In the genomic region with DNA sequence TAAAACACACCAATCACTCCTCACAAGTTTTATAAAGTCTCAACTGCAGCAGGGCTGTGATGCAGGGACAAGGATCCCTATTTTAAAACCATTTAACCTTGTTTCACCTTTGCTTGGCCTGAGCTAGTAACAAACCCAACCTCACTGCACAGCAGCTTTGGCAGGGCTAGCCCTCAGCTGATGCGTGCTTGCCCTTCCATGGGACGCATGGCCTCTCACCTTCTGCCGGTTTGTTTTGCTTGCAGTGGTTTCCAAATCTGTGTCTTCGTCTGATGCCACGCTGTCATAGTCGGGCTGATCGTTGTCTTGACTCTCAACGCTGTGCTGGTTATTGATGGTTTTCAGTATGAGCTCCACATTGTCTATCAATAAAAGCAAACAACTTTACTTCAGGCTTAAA, we compare ENCODE assay signal across 15 cellular contexts. TPM values are rescaled to one million over a fixed set of nuclear protein-coding genes. Genes with fewer than 3 reads are reported as not detected.
DNase-seq lines count a peak whose midpoint lies in the region; ATAC-seq, FAIRE-seq and TF ChIP-seq lines count a peak whose summit lies in the region.
"Had no signal": no experiment of that assay in that cellular context is flagged by ENCODE, and none has a peak within 500 bp of the region (broad histone marks: within the 10 kb centered on the region; RNA-seq: fewer than 3 reads in every experiment).

No MANE protein-coding gene starts in this region.

- H3K4me1 ChIP-seq in heart right ventricle = peaks cover 3 to 56% (median 49%) of the 10 kb centered on the region in 9 donors

- H3K4me1 Mint-ChIP-seq in activated naive CD4-positive, alpha-beta T cell treated with anti-CD3 and anti-CD28 coated beads for 36 hours (ENCODE audit: low read depth) = peaks cover 11% of the 10 kb centered on the region
- peaks cover 23% of the 10 kb centered on the region for H3K4me1 Mint-ChIP-seq in activated B cell treated with CpG ODN at 0.5 μM for 24 hours
- peaks cover 22% of the 10 kb centered on the region for H3K4me1 Mint-ChIP-seq in stimulated activated effector memory CD8-positive, alpha-beta T cell treated with anti-CD3 and anti-CD28 coated beads, Interleukin-12 subunit alpha, Interleukin-12 subunit beta, amount 100 ng/mL, for 72 hours

- POLR2A ChIA-PET in activated B cell treated with CpG ODN at 0.5 μM for 24 hours (lab: Charles Lee) = interaction anchor here (0.7 kb wide), 1 partner anchor 46 kb away, joined by 3 read pairs; a partner anchor contains a TSS

- peak overlapping the region; percentile 4 for H3K27ac Mint-ChIP-seq in activated naive CD4-positive, alpha-beta T cell treated with anti-CD3 and anti-CD28 coated beads for 36 hours
- H3K27ac Mint-ChIP-seq in activated B cell treated with CpG ODN at 0.5 μM for 24 hours = peak overlapping the region; percentile 68
- peak overlapping the region; percentile 89 for H3K27ac Mint-ChIP-seq in stimulated activated effector memory CD8-positive, alpha-beta T cell treated with anti-CD3 and anti-CD28 coated beads, Interleukin-12 subunit alpha, Interleukin-12 subunit beta, amount 100 ng/mL, for 72 hours

- no peaks in the 10 kb centered on the region for H3K9me3 Mint-ChIP-seq in activated naive CD4-positive, alpha-beta T cell treated with anti-CD3 and anti-CD28 coated beads for 36 hours
- no peaks in the 10 kb centered on the region for H3K9me3 Mint-ChIP-seq in activated B cell treated with CpG ODN at 0.5 μM for 24 hours
- H3K9me3 Mint-ChIP-seq in stimulated activated effector memory CD8-positive, alpha-beta T cell treated with anti-CD3 and anti-CD28 coated beads, Interleukin-12 subunit alpha, Interleukin-12 subunit beta, amount 100 ng/mL, for 72 hours = no peaks in the 10 kb centered on the region

- no peak for ATAC-seq in activated B cell treated with CpG ODN at 0.5 μM for 24 hours (ENCODE audit: low read depth)
- ATAC-seq in heart right ventricle = peak; percentile 46 to 84 (median 74)
- no peak for ATAC-seq in stimulated activated effector memory CD8-positive, alpha-beta T cell treated with anti-CD3 and anti-CD28 coated beads, Interleukin-12 subunit alpha, Interleukin-12 subunit beta, amount 100 ng/mL, for 72 hours
- ATAC-seq in HG02678 (IDR thresholded peaks at IDR 0.05; ENCODE audit: unreplicated experiment) = no peak

- peak overlapping the region in 9 of 10 donors; percentile 65 to 83 (median 73) for H3K27ac ChIP-seq in heart right ventricle

- H3K27me3 ChIP-seq in heart right ventricle = no peaks in the 10 kb centered on the region

- H3K9me3 ChIP-seq in heart right ventricle = no peaks in the 10 kb centered on the region

- no peak for DNase-seq in activated naive CD4-positive, alpha-beta T cell treated with anti-CD3 and anti-CD28 coated beads for 36 hours
- no peak for DNase-seq in activated naive CD4-positive, alpha-beta T cell treated with anti-CD3 and anti-CD28 coated beads, Interleukin-2, amount 50 U/mL, for 16 hours
- DNase-seq in activated B cell treated with CpG ODN at 0.5 μM for 24 hours (no peak), heart right ventricle (peak; percentile 52 to 54), NOMO-1 treated with DMSO at 0.1 percent for 48 hours (lab: John Stamatoyannopoulos, UW; ENCODE audit: unreplicated experiment) (no peak), D721Med (ENCODE audit: insufficient read length, low spot score) (no peak)
- no peak for DNase-seq in stimulated activated effector memory CD8-positive, alpha-beta T cell treated with anti-CD3 and anti-CD28 coated beads, Interleukin-12 subunit alpha, Interleukin-12 subunit beta, amount 100 ng/mL, for 72 hours (ENCODE audit: low spot score in 2 of 2)
- DNase-seq: activated CD4-positive, alpha-beta T cell treated with anti-CD3 and anti-CD28 coated beads, Interleukin-2, amount 50 U/mL, for 48 hours; erythroblast; kidney glomerular epithelial cell; NK-92 treated with Interleukin-12 subunit alpha and Interleukin-12 subunit beta, amount 100 ng/mL, for 24 hours; stimulated activated CD4-positive, alpha-beta T cell treated with anti-CD3 and anti-CD28 coated beads, Interleukin-4, amount 100 ng/mL, for 4 hours; stimulated activated naive CD4-positive, alpha-beta T cell treated with Interleukin-2 at 50 U/mL for 16 hours had no signal

- 47 to 71% methylated on average over 8 of the region's 8 CpGs for WGBS in heart right ventricle, 2 donors

- CTCF ChIA-PET in activated naive CD4-positive, alpha-beta T cell treated with anti-CD3 and anti-CD28 coated beads for 36 hours (lab: Charles Lee) = no interaction called here
- CTCF ChIA-PET in activated B cell treated with CpG ODN at 0.5 μM for 24 hours (lab: Charles Lee) = no interaction called here

- no peak overlapping the region for H3K4me3 ChIP-seq in heart right ventricle

- H3K36me3 ChIP-seq in heart right ventricle = peaks cover 0 to 100% (median 57%) of the 10 kb centered on the region in 9 donors

- H3K4me3 Mint-ChIP-seq in activated naive CD4-positive, alpha-beta T cell treated with anti-CD3 and anti-CD28 coated beads for 36 hours = no peak overlapping the region
- no peak overlapping the region for H3K4me3 Mint-ChIP-seq in activated B cell treated with CpG ODN at 0.5 μM for 24 hours
- no peak overlapping the region for H3K4me3 Mint-ChIP-seq in stimulated activated effector memory CD8-positive, alpha-beta T cell treated with anti-CD3 and anti-CD28 coated beads, Interleukin-12 subunit alpha, Interleukin-12 subunit beta, amount 100 ng/mL, for 72 hours

- TF ChIP-seq CTCF in activated B cell treated with CpG ODN at 0.5 μM for 24 hours (IDR thresholded peaks at IDR 0.05) (no peak), heart right ventricle (IDR thresholded peaks at IDR 0.05) (no peak), D721Med (IDR thresholded peaks at IDR 0.05; ENCODE audit: insufficient read depth, missing control alignments) (no peak)

- peaks cover 30% of the 10 kb centered on the region for H3K36me3 Mint-ChIP-seq in activated naive CD4-positive, alpha-beta T cell treated with anti-CD3 and anti-CD28 coated beads for 36 hours (ENCODE audit: low read depth)
- H3K36me3 Mint-ChIP-seq in activated B cell treated with CpG ODN at 0.5 μM for 24 hours (ENCODE audit: low read depth) = peaks cover 92% of the 10 kb centered on the region
- peaks cover 98% of the 10 kb centered on the region for H3K36me3 Mint-ChIP-seq in stimulated activated effector memory CD8-positive, alpha-beta T cell treated with anti-CD3 and anti-CD28 coated beads, Interleukin-12 subunit alpha, Interleukin-12 subunit beta, amount 100 ng/mL, for 72 hours

- FAIRE-seq in D721Med (lab: Jason Lieb, UNC) = no peak
- FAIRE-seq: colon had no signal

- intact Hi-C loops in activated naive CD4-positive, alpha-beta T cell treated with anti-CD3 and anti-CD28 coated beads for 36 hours (cut with micrococcal nuclease) = no loop called here
- intact Hi-C loops in activated B cell treated with CpG ODN at 0.5 μM for 24 hours (cut with micrococcal nuclease) (no loop called here), heart right ventricle (cut with DNase I) (no loop called here)

- no peaks in the 10 kb centered on the region for H3K27me3 Mint-ChIP-seq in activated naive CD4-positive, alpha-beta T cell treated with anti-CD3 and anti-CD28 coated beads for 36 hours (ENCODE audit: low read depth)
- H3K27me3 Mint-ChIP-seq in activated B cell treated with CpG ODN at 0.5 μM for 24 hours = no peaks in the 10 kb centered on the region

RNA-seq across cellular contexts. Expression of a gene that starts 43.3 kb away (rescaled TPM):
- 10 to 100 TPM; 40.2 to 41.6 TPM for total RNA-seq in activated naive CD4-positive, alpha-beta T cell treated with anti-CD3 and anti-CD28 coated beads for 36 hours
- total RNA-seq in activated B cell treated with CpG ODN at 0.5 μM for 24 hours (89.2 and 107 TPM in 2 replicates), heart right ventricle (10 to 100 TPM; 31.7 to 44.9 (median 40.1) TPM)
- polyA plus RNA-seq in heart right ventricle = 10 to 100 TPM; 17.8 to 21.5 TPM

RNA-seq across cellular contexts. Expression of a gene that starts 46.4 kb away (rescaled TPM):
- total RNA-seq in activated naive CD4-positive, alpha-beta T cell treated with anti-CD3 and anti-CD28 coated beads for 36 hours = 10 to 100 TPM; 28.3 to 31.5 TPM
- total RNA-seq in activated B cell treated with CpG ODN at 0.5 μM for 24 hours (121 and 135 TPM in 2 replicates), heart right ventricle (10 to 100 TPM; 15.3 to 29.0 (median 18.6) TPM)
- polyA plus RNA-seq in heart right ventricle = 10 to 100 TPM; 14.0 to 25.7 TPM

RNA-seq across cellular contexts. Expression of a gene that starts 52.8 kb away (rescaled TPM):
- total RNA-seq in activated naive CD4-positive, alpha-beta T cell treated with anti-CD3 and anti-CD28 coated beads for 36 hours = 10 to 100 TPM; 19.6 to 20.9 TPM
- total RNA-seq in activated B cell treated with CpG ODN at 0.5 μM for 24 hours = 26.0 and 28.3 TPM in 2 replicates
- total RNA-seq in heart right ventricle = 10 to 100 TPM in 4 of 10 donors, 1 to 10 TPM in 6; 7.0 to 14.1 (median 9.1) TPM
- 10 to 100 TPM in 1 of 2 donors, 1 to 10 TPM in 1; 7.3 to 13.2 TPM for polyA plus RNA-seq in heart right ventricle

Comparison
In these comparisons a context has a peak if more than half of its experiments do, and no peak if none do; other contexts are left out.
1. DNase-seq: peak in heart right ventricle (2 of 2); none in activated naive CD4-positive, alpha-beta T cell treated with anti-CD3 and anti-CD28 coated beads for 36 hours (single experiment), activated naive CD4-positive, alpha-beta T cell treated with anti-CD3 and anti-CD28 coated beads, Interleukin-2, amount 50 U/mL, for 16 hours (single experiment), activated B cell treated with CpG ODN at 0.5 μM for 24 hours (single experiment), stimulated activated effector memory CD8-positive, alpha-beta T cell treated with anti-CD3 and anti-CD28 coated beads, Interleukin-12 subunit alpha, Interleukin-12 subunit beta, amount 100 ng/mL, for 72 hours (0 of 2), NOMO-1 treated with DMSO at 0.1 percent for 48 hours (single experiment) and D721Med (single experiment).
2. H3K27ac Mint-ChIP-seq: peak in every context shown above with its lines; median percentile 89 in stimulated activated effector memory CD8-positive, alpha-beta T cell treated with anti-CD3 and anti-CD28 coated beads, Interleukin-12 subunit alpha, Interleukin-12 subunit beta, amount 100 ng/mL, for 72 hours; 68 in activated B cell treated with CpG ODN at 0.5 μM for 24 hours; 4 in activated naive CD4-positive, alpha-beta T cell treated with anti-CD3 and anti-CD28 coated beads for 36 hours.
3. ATAC-seq: peak in heart right ventricle (8 of 8); none in activated B cell treated with CpG ODN at 0.5 μM for 24 hours (single experiment), stimulated activated effector memory CD8-positive, alpha-beta T cell treated with anti-CD3 and anti-CD28 coated beads, Interleukin-12 subunit alpha, Interleukin-12 subunit beta, amount 100 ng/mL, for 72 hours (single experiment) and HG02678 (single experiment).